1 cellular context compared by ENCODE assay signal in the genomic region with DNA sequence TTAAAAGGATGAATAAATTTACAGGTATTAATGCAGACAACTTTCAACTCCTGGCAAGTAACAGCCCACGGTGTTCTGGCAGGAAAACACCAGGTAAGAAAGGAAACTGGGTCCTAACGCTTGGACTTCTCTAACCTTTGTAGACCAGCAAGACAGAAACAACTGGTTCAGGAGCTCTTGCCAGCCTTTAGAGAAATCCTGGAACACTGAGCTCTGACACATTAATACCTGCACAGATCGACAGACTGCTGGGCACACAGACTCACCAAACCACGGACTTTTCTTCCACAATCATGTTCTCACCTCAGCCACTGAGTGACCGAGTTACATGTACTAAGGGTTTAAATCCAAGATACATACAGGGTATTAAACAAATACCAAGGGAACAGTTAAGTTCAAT.
TF ChIP-seq lines count a peak whose summit lies in the region.

No MANE protein-coding gene starts in this region.

TF ChIP-seq in IMR-90, 13 proteins besides CTCF, POLR2A, EP300 and RAD21:
- TF ChIP-seq SMC3 (IDR thresholded peaks at IDR 0.05; ENCODE audit: low read depth, low read length) (no peak), FOS (IDR thresholded peaks at IDR 0.05; ENCODE audit: low read depth, low read length) (no peak), CEBPB (IDR thresholded peaks at IDR 0.05; ENCODE audit: low read depth, low read length) (no peak), RCOR1 (IDR thresholded peaks at IDR 0.05; ENCODE audit: insufficient replicate concordance, low read length) (no peak), MAZ (IDR thresholded peaks at IDR 0.05; ENCODE audit: borderline replicate concordance, low read depth, low read length) (no peak), MXI1 (IDR thresholded peaks at IDR 0.05; ENCODE audit: borderline replicate concordance, low read depth, low read length) (no peak), NFE2L2 (IDR thresholded peaks at IDR 0.05; ENCODE audit: low read depth, low read length) (no peak)
